Comparison of ENCODE assay signal across 25 cellular contexts in genomic region chr7:41826641-41827040, GRCh38.
"Had no signal": no experiment of that assay in that cellular context is flagged by ENCODE, and none has a peak within 500 bp of the region (broad histone marks: within the 10 kb centered on the region; RNA-seq: fewer than 3 reads in every experiment).

No MANE protein-coding gene starts in this region.

- H3K36me3 ChIP-seq: breast epithelium, esophagus squamous epithelium, left ventricle myocardium inferior, neural progenitor cell, suprapubic skin, tibial nerve had no signal

- H3K27me3 Mint-ChIP-seq: central memory CD8-positive, alpha-beta T cell; T-helper 17 cell had no signal

- H3K36me3 Mint-ChIP-seq: naive thymus-derived CD8-positive, alpha-beta T cell had no signal

- H3K4me3 Mint-ChIP-seq: activated CD8-positive, alpha-beta memory T cell treated with anti-CD3 and anti-CD28 coated beads, Interleukin-2, amount 10 ng/mL, durations not matched to agents 7 days and 5 days; activated CD8-positive, alpha-beta T cell treated with anti-CD3 and anti-CD28 coated beads, Interleukin-2, amount 10 ng/mL, durations not matched to agents 7 days and 5 days; central memory CD8-positive, alpha-beta T cell; dendritic cell treated with granulocyte-macrophage colony-stimulating factor and Interleukin-4, amounts not matched to agents 40 ng/mL and 50 ng/mL, for 4 days; naive thymus-derived CD8-positive, alpha-beta T cell; neural progenitor cell; T-helper 17 cell; WTC11 had no signal

- H3K9me3 ChIP-seq: breast epithelium, esophagus squamous epithelium had no signal

- H3K4me1 ChIP-seq: breast epithelium, esophagus squamous epithelium, left ventricle myocardium inferior, suprapubic skin, tibial nerve had no signal

- H3K4me3 ChIP-seq: breast epithelium, esophagus squamous epithelium, left ventricle myocardium inferior, lung, neural progenitor cell, suprapubic skin, tibial nerve had no signal

- H3K27me3 ChIP-seq: breast epithelium, esophagus squamous epithelium, suprapubic skin, tibial nerve had no signal

- H3K27ac ChIP-seq: breast epithelium, epithelial cell of prostate, esophagus squamous epithelium, left ventricle myocardium inferior, neural progenitor cell, suprapubic skin, tibial nerve had no signal

- ATAC-seq: activated CD8-positive, alpha-beta memory T cell treated with anti-CD3 and anti-CD28 coated beads, Interleukin-2, amount 10 ng/mL, durations not matched to agents 7 days and 5 days; activated CD8-positive, alpha-beta T cell treated with anti-CD3 and anti-CD28 coated beads, Interleukin-2, amount 10 ng/mL, durations not matched to agents 7 days and 5 days; activated naive CD4-positive, alpha-beta T cell treated with anti-CD3 and anti-CD28 coated beads, Interleukin-2, amount 50 U/mL, for 72 hours; naive thymus-derived CD8-positive, alpha-beta T cell; right cardiac atrium; T-helper 17 cell; WTC11 had no signal

- DNase-seq: activated CD4-positive, alpha-beta T cell treated with anti-CD3 and anti-CD28 coated beads, Interleukin-2, amount 50 U/mL, for 1 hour; activated CD8-positive, alpha-beta memory T cell treated with anti-CD3 and anti-CD28 coated beads, Interleukin-2, amount 10 ng/mL, durations not matched to agents 7 days and 5 days; activated CD8-positive, alpha-beta T cell treated with anti-CD3 and anti-CD28 coated beads, Interleukin-2, amount 10 ng/mL, durations not matched to agents 7 days and 5 days; activated T-cell treated with anti-CD3 and anti-CD28 coated beads, Interleukin-2, amount 50 U/mL, for 48 hours; esophagus squamous epithelium; foreskin melanocyte; left ventricle myocardium inferior; naive thymus-derived CD8-positive, alpha-beta T cell; posterior cingulate gyrus; right cardiac atrium; stimulated activated CD4-positive, alpha-beta T cell treated with anti-CD3 and anti-CD28 coated beads, Interleukin-15, amount 100 ng/mL, for 24 hours; stimulated activated CD4-positive, alpha-beta T cell treated with anti-CD3 and anti-CD28 coated beads, Interleukin-2, amount 100 ng/mL, for 24 hours; stimulated activated naive CD4-positive, alpha-beta T cell; T-helper 17 cell had no signal

- H3K4me1 Mint-ChIP-seq: activated CD8-positive, alpha-beta memory T cell treated with anti-CD3 and anti-CD28 coated beads, Interleukin-2, amount 10 ng/mL, durations not matched to agents 7 days and 5 days; central memory CD8-positive, alpha-beta T cell; naive thymus-derived CD8-positive, alpha-beta T cell; T-helper 17 cell had no signal

- H3K27ac Mint-ChIP-seq: activated CD8-positive, alpha-beta memory T cell treated with anti-CD3 and anti-CD28 coated beads, Interleukin-2, amount 10 ng/mL, durations not matched to agents 7 days and 5 days; activated CD8-positive, alpha-beta T cell treated with anti-CD3 and anti-CD28 coated beads, Interleukin-2, amount 10 ng/mL, durations not matched to agents 7 days and 5 days; activated naive CD4-positive, alpha-beta T cell treated with anti-CD3 and anti-CD28 coated beads, Interleukin-2, amount 50 U/mL, for 72 hours; activated T-helper 2 cell treated with anti-CD3 and anti-CD28 coated beads, Interferon-gamma antibody, Interleukin-2, Interleukin-4, amounts not matched to agents 10 μg/mL and 5 μg/mL and 100 μg/mL, durations not matched to agents 14 hours and 24 hours and 36 hours; dendritic cell treated with granulocyte-macrophage colony-stimulating factor and Interleukin-4, amounts not matched to agents 40 ng/mL and 50 ng/mL, for 4 days; neural progenitor cell; T-helper 17 cell; WTC11 had no signal
